2 cellular contexts compared by ENCODE assay signal in the genomic region with DNA sequence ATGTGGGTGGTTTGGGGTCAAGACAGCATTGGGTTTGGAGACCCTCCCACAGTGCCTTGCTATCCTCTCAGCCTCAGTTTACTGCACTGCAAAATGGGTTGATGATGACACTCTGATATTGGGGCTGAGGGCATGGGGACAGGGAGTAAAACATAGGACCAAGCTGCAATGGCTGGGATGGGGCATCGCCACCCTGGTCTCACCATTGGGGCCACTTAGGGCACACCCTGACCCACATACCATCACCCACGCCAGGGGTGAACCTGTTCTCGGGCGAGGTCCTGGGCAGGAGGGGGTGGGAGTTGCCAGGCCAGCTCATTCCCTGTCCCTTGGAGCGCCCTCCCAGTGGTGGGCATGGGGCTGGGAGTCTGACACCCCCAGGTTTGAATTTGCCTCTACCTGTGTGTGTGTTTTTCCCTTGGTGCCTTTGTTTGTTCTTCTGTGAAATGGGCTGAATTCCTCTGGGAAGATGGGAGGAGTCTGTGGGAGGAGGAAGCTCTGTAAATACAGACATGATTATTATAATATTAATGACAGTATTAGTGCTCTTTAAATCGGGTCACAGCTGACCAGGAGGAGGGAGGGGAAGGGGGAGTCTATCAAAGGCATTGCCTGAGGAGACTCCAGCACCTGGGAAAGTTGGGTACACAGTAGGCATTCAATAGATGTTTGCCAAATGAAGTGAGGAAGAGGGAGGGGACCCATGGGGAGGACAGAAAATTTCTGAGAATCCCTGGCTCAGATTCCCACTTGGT.
TF ChIP-seq lines count a peak whose summit lies in the region.

No MANE protein-coding gene starts in this region.

TF ChIP-seq in GM12878, 131 proteins besides CTCF, POLR2A, EP300 and RAD21 (continues in another document):
- TF ChIP-seq NBN (IDR thresholded peaks at IDR 0.05) = no peak
- TF ChIP-seq LARP7 (IDR thresholded peaks at IDR 0.05) = no peak
- TF ChIP-seq, protein P1, sequence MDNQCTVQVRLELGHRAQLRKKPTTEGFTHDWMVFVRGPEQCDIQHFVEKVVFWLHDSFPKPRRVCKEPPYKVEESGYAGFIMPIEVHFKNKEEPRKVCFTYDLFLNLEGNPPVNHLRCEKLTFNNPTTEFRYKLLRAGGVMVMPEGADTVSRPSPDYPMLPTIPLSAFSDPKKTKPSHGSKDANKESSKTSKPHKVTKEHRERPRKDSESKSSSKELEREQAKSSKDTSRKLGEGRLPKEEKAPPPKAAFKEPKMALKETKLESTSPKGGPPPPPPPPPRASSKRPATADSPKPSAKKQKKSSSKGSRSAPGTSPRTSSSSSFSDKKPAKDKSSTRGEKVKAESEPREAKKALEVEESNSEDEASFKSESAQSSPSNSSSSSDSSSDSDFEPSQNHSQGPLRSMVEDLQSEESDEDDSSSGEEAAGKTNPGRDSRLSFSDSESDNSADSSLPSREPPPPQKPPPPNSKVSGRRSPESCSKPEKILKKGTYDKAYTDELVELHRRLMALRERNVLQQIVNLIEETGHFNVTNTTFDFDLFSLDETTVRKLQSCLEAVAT (IDR thresholded peaks at IDR 0.05) = no peak
- TF ChIP-seq KDM1A (IDR thresholded peaks at IDR 0.05; ENCODE audit: borderline replicate concordance) = no peak
- no peak for TF ChIP-seq SPI1 (IDR thresholded peaks at IDR 0.05; ENCODE audit: borderline replicate concordance, insufficient read depth, low read depth, low read length)
- no peak for TF ChIP-seq NRF1 (conservative IDR thresholded peaks at IDR 0.05; ENCODE audit: low read depth, low read length)
- no peak for TF ChIP-seq IRF4 (IDR thresholded peaks at IDR 0.05; ENCODE audit: low read depth, low read length)
- TF ChIP-seq, protein P2, sequence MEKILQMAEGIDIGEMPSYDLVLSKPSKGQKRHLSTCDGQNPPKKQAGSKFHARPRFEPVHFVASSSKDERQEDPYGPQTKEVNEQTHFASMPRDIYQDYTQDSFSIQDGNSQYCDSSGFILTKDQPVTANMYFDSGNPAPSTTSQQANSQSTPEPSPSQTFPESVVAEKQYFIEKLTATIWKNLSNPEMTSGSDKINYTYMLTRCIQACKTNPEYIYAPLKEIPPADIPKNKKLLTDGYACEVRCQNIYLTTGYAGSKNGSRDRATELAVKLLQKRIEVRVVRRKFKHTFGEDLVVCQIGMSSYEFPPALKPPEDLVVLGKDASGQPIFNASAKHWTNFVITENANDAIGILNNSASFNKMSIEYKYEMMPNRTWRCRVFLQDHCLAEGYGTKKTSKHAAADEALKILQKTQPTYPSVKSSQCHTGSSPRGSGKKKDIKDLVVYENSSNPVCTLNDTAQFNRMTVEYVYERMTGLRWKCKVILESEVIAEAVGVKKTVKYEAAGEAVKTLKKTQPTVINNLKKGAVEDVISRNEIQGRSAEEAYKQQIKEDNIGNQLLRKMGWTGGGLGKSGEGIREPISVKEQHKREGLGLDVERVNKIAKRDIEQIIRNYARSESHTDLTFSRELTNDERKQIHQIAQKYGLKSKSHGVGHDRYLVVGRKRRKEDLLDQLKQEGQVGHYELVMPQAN (conservative IDR thresholded peaks at IDR 0.05) = no peak
- TF ChIP-seq MXI1 (IDR thresholded peaks at IDR 0.05; ENCODE audit: low read depth, low read length) = no peak
- TF ChIP-seq CBX5 (IDR thresholded peaks at IDR 0.05; ENCODE audit: low read depth) = no peak
- no peak for TF ChIP-seq CHD4 (IDR thresholded peaks at IDR 0.05)
- TF ChIP-seq STAT1 (conservative IDR thresholded peaks at IDR 0.05) = no peak
- TF ChIP-seq IKZF2 (IDR thresholded peaks at IDR 0.05) = 0 out of 4 replicates have a peak, but pooled peaks of 1 of the 2 experiments have one; percentile 8
- TF ChIP-seq TBL1XR1 (IDR thresholded peaks at IDR 0.05; ENCODE audit: low read depth, low read length) = no peak
- peak; percentile 71; the same call in 1 of the 2 replicates for TF ChIP-seq SMARCA5 (IDR thresholded peaks at IDR 0.05)
- TF ChIP-seq, protein P3, sequence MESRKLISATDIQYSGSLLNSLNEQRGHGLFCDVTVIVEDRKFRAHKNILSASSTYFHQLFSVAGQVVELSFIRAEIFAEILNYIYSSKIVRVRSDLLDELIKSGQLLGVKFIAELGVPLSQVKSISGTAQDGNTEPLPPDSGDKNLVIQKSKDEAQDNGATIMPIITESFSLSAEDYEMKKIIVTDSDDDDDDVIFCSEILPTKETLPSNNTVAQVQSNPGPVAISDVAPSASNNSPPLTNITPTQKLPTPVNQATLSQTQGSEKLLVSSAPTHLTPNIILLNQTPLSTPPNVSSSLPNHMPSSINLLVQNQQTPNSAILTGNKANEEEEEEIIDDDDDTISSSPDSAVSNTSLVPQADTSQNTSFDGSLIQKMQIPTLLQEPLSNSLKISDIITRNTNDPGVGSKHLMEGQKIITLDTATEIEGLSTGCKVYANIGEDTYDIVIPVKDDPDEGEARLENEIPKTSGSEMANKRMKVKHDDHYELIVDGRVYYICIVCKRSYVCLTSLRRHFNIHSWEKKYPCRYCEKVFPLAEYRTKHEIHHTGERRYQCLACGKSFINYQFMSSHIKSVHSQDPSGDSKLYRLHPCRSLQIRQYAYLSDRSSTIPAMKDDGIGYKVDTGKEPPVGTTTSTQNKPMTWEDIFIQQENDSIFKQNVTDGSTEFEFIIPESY (IDR thresholded peaks at IDR 0.05) = no peak
- TF ChIP-seq YBX1 (IDR thresholded peaks at IDR 0.05) = no peak
- TF ChIP-seq SMC3 (IDR thresholded peaks at IDR 0.05; ENCODE audit: borderline replicate concordance, low read length) = no peak
- TF ChIP-seq ZZZ3 (IDR thresholded peaks at IDR 0.05; ENCODE audit: control insufficient read depth, insufficient read length, low read depth) = no peak
- no peak for TF ChIP-seq GABPA (IDR thresholded peaks at IDR 0.05; ENCODE audit: low read depth)
- TF ChIP-seq SREBF2 (IDR thresholded peaks at IDR 0.05; ENCODE audit: low read length) = no peak
- no peak for TF ChIP-seq POLR2AphosphoS5 (IDR thresholded peaks at IDR 0.05; ENCODE audit: low read length)
- TF ChIP-seq, protein P4, sequence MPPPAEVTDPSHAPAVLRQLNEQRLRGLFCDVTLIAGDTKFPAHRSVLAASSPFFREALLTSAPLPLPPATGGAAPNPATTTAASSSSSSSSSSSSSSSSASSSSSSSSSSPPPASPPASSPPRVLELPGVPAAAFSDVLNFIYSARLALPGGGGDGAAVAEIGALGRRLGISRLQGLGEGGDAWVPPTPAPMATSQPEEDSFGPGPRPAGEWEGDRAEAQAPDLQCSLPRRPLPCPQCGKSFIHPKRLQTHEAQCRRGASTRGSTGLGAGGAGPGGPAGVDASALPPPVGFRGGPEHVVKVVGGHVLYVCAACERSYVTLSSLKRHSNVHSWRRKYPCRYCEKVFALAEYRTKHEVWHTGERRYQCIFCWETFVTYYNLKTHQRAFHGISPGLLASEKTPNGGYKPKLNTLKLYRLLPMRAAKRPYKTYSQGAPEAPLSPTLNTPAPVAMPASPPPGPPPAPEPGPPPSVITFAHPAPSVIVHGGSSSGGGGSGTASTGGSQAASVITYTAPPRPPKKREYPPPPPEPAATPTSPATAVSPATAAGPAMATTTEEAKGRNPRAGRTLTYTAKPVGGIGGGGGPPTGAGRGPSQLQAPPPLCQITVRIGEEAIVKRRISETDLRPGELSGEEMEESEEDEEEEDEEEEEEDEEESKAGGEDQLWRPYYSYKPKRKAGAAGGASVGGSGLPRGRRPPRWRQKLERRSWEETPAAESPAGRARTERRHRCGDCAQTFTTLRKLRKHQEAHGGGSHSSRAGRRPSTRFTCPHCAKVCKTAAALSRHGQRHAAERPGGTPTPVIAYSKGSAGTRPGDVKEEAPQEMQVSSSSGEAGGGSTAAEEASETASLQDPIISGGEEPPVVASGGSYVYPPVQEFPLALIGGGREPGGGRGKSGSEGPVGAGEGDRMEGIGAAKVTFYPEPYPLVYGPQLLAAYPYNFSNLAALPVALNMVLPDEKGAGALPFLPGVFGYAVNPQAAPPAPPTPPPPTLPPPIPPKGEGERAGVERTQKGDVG (CRISPR knock-in tag; IDR thresholded peaks at IDR 0.05) = no peak
- TF ChIP-seq ZNF217 (IDR thresholded peaks at IDR 0.05) = peak; percentile 77
- no peak for TF ChIP-seq RB1 (IDR thresholded peaks at IDR 0.05; ENCODE audit: borderline replicate concordance)

TF ChIP-seq in neural cell, 6 proteins besides CTCF, POLR2A, EP300 and RAD21:
- no peak for TF ChIP-seq EZH2 (IDR thresholded peaks at IDR 0.05; ENCODE audit: borderline replicate concordance, insufficient read depth, low read length, poor library complexity, severe bottlenecking)
- no peak for TF ChIP-seq MXI1 (conservative IDR thresholded peaks at IDR 0.05; ENCODE audit: poor library complexity, severe bottlenecking)
- TF ChIP-seq POLR2AphosphoS5 (IDR thresholded peaks at IDR 0.05) = no peak
- TF ChIP-seq TAF1 (IDR thresholded peaks at IDR 0.05; ENCODE audit: low read depth) = no peak
- TF ChIP-seq, protein P5, sequence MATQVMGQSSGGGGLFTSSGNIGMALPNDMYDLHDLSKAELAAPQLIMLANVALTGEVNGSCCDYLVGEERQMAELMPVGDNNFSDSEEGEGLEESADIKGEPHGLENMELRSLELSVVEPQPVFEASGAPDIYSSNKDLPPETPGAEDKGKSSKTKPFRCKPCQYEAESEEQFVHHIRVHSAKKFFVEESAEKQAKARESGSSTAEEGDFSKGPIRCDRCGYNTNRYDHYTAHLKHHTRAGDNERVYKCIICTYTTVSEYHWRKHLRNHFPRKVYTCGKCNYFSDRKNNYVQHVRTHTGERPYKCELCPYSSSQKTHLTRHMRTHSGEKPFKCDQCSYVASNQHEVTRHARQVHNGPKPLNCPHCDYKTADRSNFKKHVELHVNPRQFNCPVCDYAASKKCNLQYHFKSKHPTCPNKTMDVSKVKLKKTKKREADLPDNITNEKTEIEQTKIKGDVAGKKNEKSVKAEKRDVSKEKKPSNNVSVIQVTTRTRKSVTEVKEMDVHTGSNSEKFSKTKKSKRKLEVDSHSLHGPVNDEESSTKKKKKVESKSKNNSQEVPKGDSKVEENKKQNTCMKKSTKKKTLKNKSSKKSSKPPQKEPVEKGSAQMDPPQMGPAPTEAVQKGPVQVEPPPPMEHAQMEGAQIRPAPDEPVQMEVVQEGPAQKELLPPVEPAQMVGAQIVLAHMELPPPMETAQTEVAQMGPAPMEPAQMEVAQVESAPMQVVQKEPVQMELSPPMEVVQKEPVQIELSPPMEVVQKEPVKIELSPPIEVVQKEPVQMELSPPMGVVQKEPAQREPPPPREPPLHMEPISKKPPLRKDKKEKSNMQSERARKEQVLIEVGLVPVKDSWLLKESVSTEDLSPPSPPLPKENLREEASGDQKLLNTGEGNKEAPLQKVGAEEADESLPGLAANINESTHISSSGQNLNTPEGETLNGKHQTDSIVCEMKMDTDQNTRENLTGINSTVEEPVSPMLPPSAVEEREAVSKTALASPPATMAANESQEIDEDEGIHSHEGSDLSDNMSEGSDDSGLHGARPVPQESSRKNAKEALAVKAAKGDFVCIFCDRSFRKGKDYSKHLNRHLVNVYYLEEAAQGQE (IDR thresholded peaks at IDR 0.05; ENCODE audit: borderline replicate concordance) = no peak
- no peak for TF ChIP-seq SMC3 (conservative IDR thresholded peaks at IDR 0.05; ENCODE audit: poor library complexity)
